Comparison of ENCODE assay signal across 1 cellular context in the genomic region with DNA sequence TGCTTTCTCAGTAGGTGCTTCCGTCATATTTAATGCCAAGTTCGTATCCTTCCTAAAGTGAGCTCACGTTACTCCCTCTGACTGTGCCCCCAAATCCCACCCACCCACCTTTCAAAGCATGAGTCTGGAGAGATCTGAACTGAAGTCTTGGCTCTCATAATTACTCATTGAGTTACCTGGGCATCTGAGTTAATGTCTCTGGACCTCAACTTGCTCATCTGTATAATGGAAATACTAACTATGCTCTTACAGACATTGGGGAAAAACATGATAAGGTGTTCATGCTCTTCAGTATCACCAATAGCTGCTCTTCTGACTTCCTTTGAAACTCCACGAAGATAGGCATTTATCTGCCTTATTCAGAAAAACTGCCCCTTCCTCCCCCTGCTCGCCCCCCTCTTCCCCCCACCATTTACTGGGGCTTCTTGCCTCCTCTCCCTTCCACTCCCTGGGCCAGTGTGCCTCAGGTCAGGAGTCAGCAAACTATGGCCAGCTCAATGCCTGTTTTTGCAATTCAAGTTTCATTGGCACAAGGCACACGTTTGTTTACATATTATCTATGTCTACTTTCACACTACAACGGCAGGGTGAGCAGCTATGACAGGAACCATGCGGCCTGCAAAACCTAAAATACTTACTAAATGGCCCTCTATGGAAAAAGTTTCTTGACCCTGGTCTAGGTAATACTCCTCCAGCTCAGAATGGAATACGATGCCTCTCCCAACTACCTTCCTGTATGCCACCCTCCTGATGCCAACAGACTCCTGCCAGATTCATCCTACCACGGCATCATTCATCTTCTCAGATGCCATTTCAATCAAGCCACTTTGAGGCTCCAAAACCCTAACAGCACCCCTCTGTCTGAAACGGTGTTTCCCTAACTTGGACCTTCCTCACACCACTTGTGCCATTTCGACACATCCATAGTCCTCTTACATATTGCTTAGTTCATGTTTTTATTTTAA.
TF ChIP-seq lines count a peak whose summit lies in the region.

No MANE protein-coding gene starts in this region.

TF ChIP-seq in GM23338, 12 proteins besides CTCF, POLR2A, EP300 and RAD21 (continued from another document):
- TF ChIP-seq ZNF114 (CRISPR knock-in tag; IDR thresholded peaks at IDR 0.05) (no peak), EZH2 (IDR thresholded peaks at IDR 0.05; ENCODE audit: low read depth, unreplicated experiment) (no peak), CREB1 (CRISPR knock-in tag; IDR thresholded peaks at IDR 0.05; ENCODE audit: low read depth) (no peak), NANOG (IDR thresholded peaks at IDR 0.05; ENCODE audit: borderline replicate concordance) (no peak), POLR2AphosphoS5 (IDR thresholded peaks at IDR 0.05; ENCODE audit: low read depth) (no peak), JUNB (IDR thresholded peaks at IDR 0.05; ENCODE audit: unreplicated experiment) (no peak)
- TF ChIP-seq, protein P1, sequence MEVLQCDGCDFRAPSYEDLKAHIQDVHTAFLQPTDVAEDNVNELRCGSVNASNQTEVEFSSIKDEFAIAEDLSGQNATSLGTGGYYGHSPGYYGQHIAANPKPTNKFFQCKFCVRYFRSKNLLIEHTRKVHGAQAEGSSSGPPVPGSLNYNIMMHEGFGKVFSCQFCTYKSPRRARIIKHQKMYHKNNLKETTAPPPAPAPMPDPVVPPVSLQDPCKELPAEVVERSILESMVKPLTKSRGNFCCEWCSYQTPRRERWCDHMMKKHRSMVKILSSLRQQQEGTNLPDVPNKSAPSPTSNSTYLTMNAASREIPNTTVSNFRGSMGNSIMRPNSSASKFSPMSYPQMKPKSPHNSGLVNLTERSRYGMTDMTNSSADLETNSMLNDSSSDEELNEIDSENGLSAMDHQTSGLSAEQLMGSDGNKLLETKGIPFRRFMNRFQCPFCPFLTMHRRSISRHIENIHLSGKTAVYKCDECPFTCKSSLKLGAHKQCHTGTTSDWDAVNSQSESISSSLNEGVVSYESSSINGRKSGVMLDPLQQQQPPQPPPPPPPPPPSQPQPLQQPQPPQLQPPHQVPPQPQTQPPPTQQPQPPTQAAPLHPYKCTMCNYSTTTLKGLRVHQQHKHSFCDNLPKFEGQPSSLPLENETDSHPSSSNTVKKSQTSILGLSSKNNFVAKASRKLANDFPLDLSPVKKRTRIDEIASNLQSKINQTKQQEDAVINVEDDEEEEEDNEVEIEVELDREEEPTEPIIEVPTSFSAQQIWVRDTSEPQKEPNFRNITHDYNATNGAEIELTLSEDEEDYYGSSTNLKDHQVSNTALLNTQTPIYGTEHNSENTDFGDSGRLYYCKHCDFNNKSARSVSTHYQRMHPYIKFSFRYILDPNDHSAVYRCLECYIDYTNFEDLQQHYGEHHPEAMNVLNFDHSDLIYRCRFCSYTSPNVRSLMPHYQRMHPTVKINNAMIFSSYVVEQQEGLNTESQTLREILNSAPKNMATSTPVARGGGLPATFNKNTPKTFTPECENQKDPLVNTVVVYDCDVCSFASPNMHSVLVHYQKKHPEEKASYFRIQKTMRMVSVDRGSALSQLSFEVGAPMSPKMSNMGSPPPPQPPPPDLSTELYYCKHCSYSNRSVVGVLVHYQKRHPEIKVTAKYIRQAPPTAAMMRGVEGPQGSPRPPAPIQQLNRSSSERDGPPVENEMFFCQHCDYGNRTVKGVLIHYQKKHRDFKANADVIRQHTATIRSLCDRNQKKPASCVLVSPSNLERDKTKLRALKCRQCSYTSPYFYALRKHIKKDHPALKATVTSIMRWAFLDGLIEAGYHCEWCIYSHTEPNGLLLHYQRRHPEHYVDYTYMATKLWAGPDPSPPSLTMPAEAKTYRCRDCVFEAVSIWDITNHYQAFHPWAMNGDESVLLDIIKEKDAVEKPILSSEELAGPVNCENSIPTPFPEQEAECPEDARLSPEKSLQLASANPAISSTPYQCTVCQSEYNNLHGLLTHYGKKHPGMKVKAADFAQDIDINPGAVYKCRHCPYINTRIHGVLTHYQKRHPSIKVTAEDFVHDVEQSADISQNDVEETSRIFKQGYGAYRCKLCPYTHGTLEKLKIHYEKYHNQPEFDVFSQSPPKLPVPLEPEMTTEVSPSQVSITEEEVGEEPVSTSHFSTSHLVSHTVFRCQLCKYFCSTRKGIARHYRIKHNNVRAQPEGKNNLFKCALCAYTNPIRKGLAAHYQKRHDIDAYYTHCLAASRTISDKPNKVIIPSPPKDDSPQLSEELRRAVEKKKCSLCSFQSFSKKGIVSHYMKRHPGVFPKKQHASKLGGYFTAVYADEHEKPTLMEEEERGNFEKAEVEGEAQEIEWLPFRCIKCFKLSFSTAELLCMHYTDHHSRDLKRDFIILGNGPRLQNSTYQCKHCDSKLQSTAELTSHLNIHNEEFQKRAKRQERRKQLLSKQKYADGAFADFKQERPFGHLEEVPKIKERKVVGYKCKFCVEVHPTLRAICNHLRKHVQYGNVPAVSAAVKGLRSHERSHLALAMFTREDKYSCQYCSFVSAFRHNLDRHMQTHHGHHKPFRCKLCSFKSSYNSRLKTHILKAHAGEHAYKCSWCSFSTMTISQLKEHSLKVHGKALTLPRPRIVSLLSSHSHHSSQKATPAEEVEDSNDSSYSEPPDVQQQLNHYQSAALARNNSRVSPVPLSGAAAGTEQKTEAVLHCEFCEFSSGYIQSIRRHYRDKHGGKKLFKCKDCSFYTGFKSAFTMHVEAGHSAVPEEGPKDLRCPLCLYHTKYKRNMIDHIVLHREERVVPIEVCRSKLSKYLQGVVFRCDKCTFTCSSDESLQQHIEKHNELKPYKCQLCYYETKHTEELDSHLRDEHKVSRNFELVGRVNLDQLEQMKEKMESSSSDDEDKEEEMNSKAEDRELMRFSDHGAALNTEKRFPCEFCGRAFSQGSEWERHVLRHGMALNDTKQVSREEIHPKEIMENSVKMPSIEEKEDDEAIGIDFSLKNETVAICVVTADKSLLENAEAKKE (CRISPR knock-in tag; IDR thresholded peaks at IDR 0.05) = no peak
